20 cellular contexts compared by ENCODE assay signal in genomic region chr12:3364226-3364625, GRCh38.
A peak's percentile ranks its signal among the peaks of the same experiment; 100 is the strongest.
DNase-seq lines count a peak whose midpoint lies in the region; TF ChIP-seq lines count a peak whose summit lies in the region.
"Had no signal": no experiment of that assay in that cellular context is flagged by ENCODE, and none has a peak within 500 bp of the region (broad histone marks: within the 10 kb centered on the region; RNA-seq: fewer than 3 reads in every experiment).

No MANE protein-coding gene starts in this region.

- DNase-seq in NCI-H2171 treated with DMSO at 0.1 percent for 48 hours (lab: John Stamatoyannopoulos, UW) (peak; percentile 24), NCI-H2171 (lab: John Stamatoyannopoulos, UW) (no peak), islet precursor cell (peak; percentile 39), type B pancreatic cell (ENCODE audit: extremely low spot score, unreplicated experiment) (no peak), NCI-H1417 (lab: John Stamatoyannopoulos, UW) (no peak), amygdala (lab: John Stamatoyannopoulos, UW) (no peak)
- DNase-seq: CD4-positive, alpha-beta memory T cell; COR-L47; DMS79 treated with DMSO at 0.1 percent for 48 hours; GF-D8; IMR-90; KG1; MG63; NCI-H1105 treated with DMSO at 0.1 percent for 48 hours; NCI-H187; NCI-H2107 had no signal

- no peak overlapping the region for H3K4me3 ChIP-seq in HEK293 (ENCODE audit: low read depth, low read length)
- H3K4me3 ChIP-seq: GM23338, HAP-1, MG63, SJCRH30 had no signal

- H3K27me3 Mint-ChIP-seq in type B pancreatic cell: peaks cover 46% of the 10 kb centered on the region

- H3K36me3 Mint-ChIP-seq in type B pancreatic cell: peaks cover 3% of the 10 kb centered on the region
- H3K36me3 Mint-ChIP-seq: CD4-positive, alpha-beta memory T cell had no signal

- POLR2A ChIA-PET in HEK293 (lab: Yijun Ruan, JAX): no interaction called here

- H3K27ac Mint-ChIP-seq in type B pancreatic cell: no peak overlapping the region
- H3K27ac Mint-ChIP-seq: CD4-positive, alpha-beta memory T cell; GM23338 had no signal

- CTCF ChIA-PET in HEK293 (lab: Yijun Ruan, JAX): interaction anchor here (0.6 to 1.5 kb wide), 4 partner anchors 25 to 424 kb away, joined by 3 to 6 read pairs (median 3); no protein-coding TSS in a partner anchor

- no peak overlapping the region for H3K4me3 Mint-ChIP-seq in type B pancreatic cell

- no peaks in the 10 kb centered on the region for H3K9me3 Mint-ChIP-seq in type B pancreatic cell
- H3K9me3 Mint-ChIP-seq: CD4-positive, alpha-beta memory T cell had no signal

- TF ChIP-seq CTCF in HEK293 (tag by site-specific recombination; IDR thresholded peaks at IDR 0.05) (no peak), type B pancreatic cell (conservative IDR thresholded peaks at IDR 0.05) (no peak)

- H3K4me1 ChIP-seq in HEK293 (ENCODE audit: control insufficient read depth, insufficient read depth, low read length): no peaks in the 10 kb centered on the region; the same call in 1 of the 2 replicates
- H3K4me1 ChIP-seq: HAP-1, SJCRH30 had no signal

- H3K27ac ChIP-seq in HEK293 (ENCODE audit: extremely low read depth, low read depth, low read length): no peak overlapping the region
- H3K27ac ChIP-seq: SJCRH30 had no signal

- no peaks in the 10 kb centered on the region for H3K4me1 Mint-ChIP-seq in type B pancreatic cell (ENCODE audit: unreplicated experiment)

- H3K36me3 ChIP-seq in HEK293 (ENCODE audit: control insufficient read depth in 2 of 2, insufficient read depth in 1 of 2, low read length in 2 of 2): no peaks in the 10 kb centered on the region
- H3K36me3 ChIP-seq: HAP-1, MG63, SJCRH30 had no signal

- no peaks in the 10 kb centered on the region for H3K9me3 ChIP-seq in HEK293 (ENCODE audit: control insufficient read depth, insufficient read depth, low read depth, low read length)
- H3K9me3 ChIP-seq: HAP-1, MG63, SJCRH30 had no signal

TF ChIP-seq in HEK293, 187 proteins besides CTCF, POLR2A, EP300 and RAD21:
- TF ChIP-seq ZSCAN30 (tag by site-specific recombination; IDR thresholded peaks at IDR 0.05) (0 out of 2 replicates have a peak, but pooled peaks have one; percentile 12), YY1 (tag by site-specific recombination; IDR thresholded peaks at IDR 0.05) (no peak), ZBTB20 (tag by site-specific recombination; IDR thresholded peaks at IDR 0.05) (no peak), MZF1 (tag by site-specific recombination; IDR thresholded peaks at IDR 0.05; ENCODE audit: borderline replicate concordance) (no peak), ZNF692 (tag by site-specific recombination; IDR thresholded peaks at IDR 0.05) (no peak)

Comparison
In these comparisons a context has a peak if more than half of its experiments do, and no peak if none do; other contexts are left out.
1. DNase-seq: peak in NCI-H2171 treated with DMSO at 0.1 percent for 48 hours (single experiment) and islet precursor cell (single experiment); none in NCI-H2171 (single experiment), type B pancreatic cell (single experiment), NCI-H1417 (0 of 3) and amygdala (0 of 56).